ENCODE assay signal across 8 cellular contexts in the genomic region with DNA sequence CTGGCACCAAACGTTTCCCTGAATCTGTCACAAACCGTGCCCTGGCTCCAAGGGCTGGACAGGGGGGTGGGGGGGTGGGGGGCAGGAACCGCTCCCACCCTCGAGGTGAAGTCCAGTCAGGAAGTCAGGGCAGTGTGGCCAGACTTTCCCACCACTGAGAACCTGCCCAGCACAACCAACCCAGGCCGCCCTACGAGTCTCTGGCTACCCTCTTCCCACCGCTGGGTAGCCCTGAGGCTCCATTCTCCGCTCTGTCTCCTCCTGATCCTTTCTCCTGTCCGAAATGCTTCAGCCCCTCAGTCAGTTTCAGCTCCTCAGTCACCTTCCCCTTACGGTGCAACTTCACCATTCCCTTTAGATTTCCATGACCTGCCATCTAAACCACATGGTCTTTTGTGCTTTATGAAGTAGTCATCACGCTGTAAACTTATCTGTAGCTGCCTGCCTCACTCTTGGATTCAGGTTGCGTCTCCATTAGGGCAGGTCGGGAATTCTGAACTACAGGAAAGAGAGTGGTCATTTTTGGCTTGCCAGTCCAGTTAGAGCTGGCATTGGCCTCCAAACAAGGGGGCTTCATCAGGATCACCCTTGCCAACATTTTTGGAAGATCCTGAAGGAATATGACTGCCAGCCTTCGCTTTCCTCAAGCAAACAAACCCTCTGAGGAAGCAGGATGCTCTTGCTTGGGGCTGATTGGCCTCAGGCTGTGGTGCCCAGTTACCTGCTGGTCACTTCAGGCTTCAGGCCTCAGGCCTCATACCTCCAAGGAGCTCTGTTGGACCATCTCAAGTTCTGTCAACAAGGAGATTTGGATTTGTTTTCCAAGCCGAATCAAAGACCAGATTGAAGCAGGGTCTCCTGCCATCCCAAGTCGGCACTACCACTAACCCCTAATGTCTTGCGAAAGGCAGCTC. TPM values are rescaled to one million over a fixed set of nuclear protein-coding genes. Genes with fewer than 3 reads are reported as not detected.
DNase-seq lines count a peak whose midpoint lies in the region; ATAC-seq and TF ChIP-seq lines count a peak whose summit lies in the region.

No MANE protein-coding gene starts in this region.

- H3K36me3 ChIP-seq in muscle layer of colon (ENCODE audit: insufficient read depth, low read length): peaks cover 23% of the 10 kb centered on the region

- CTCF ChIA-PET in AG04450 (lab: Charles Lee): interaction anchor here (0.5 to 1.9 kb wide), 3 partner anchors 125 to 155 kb away, joined by 3 to 7 read pairs (median 4); no protein-coding TSS in a partner anchor

- H3K4me3 Mint-ChIP-seq in IgD-negative memory B cell: peak overlapping the region; percentile 67 to 96 (median 90)
- H3K4me3 Mint-ChIP-seq in central memory CD8-positive, alpha-beta T cell: peak overlapping the region; percentile 92

- DNase-seq in AG04450 (ENCODE audit: low read depth, low spot score) (no peak), glomerular visceral epithelial cell (ENCODE audit: extremely low spot score) (no peak), GM19238 (ENCODE audit: insufficient read length, low spot score) (no peak)
- DNase-seq in central memory CD8-positive, alpha-beta T cell (ENCODE audit: low spot score in 2 of 2): no peak

- peaks cover 40% of the 10 kb centered on the region for H3K27me3 Mint-ChIP-seq in IgD-negative memory B cell
- H3K27me3 Mint-ChIP-seq in central memory CD8-positive, alpha-beta T cell: no peaks in the 10 kb centered on the region

- peaks cover 19 to 44% (median 36%) of the 10 kb centered on the region in 3 donors for H3K4me1 Mint-ChIP-seq in IgD-negative memory B cell
- peaks cover 45% of the 10 kb centered on the region for H3K4me1 Mint-ChIP-seq in central memory CD8-positive, alpha-beta T cell

- peak overlapping the region; percentile 53 to 91 (median 69) for H3K27ac Mint-ChIP-seq in IgD-negative memory B cell
- H3K27ac Mint-ChIP-seq in central memory CD8-positive, alpha-beta T cell (ENCODE audit: low read depth): peak overlapping the region; percentile 97

- H3K4me3 ChIP-seq in AG04450 (ENCODE audit: low read depth, low read length): peak overlapping the region; percentile 98
- peak overlapping the region; percentile 91 to 97 for H3K4me3 ChIP-seq in muscle layer of colon (ENCODE audit: low read depth in 1 of 2, low read length in 2 of 2)

- TF ChIP-seq CTCF in AG04450 (IDR thresholded peaks at IDR 0.05; ENCODE audit: low read depth, low read length): no peak

- ATAC-seq in central memory CD8-positive, alpha-beta T cell (replicated peaks; ENCODE audit: extremely low read depth, poor library complexity, severe bottlenecking): no peak
- ATAC-seq in GM18907 (IDR thresholded peaks at IDR 0.05; ENCODE audit: unreplicated experiment) (no peak), GM21447 (IDR thresholded peaks at IDR 0.05; ENCODE audit: unreplicated experiment) (no peak)

- H3K9ac ChIP-seq in muscle layer of colon (ENCODE audit: low read length): peak overlapping the region; percentile 94

- H3K27ac ChIP-seq in AG04450 (ENCODE audit: low read depth, low read length) (peak overlapping the region; percentile 85), muscle layer of colon (ENCODE audit: low read depth, low read length) (peak overlapping the region; percentile 97)

- POLR2A ChIA-PET in AG04450 (lab: Yijun Ruan, JAX): interaction anchor here (1.0 kb wide), 1 partner anchor 126 kb away, joined by 3 read pairs; no protein-coding TSS in a partner anchor

- peaks cover 0 to 3% (median 2%) of the 10 kb centered on the region in 3 donors for H3K9me3 Mint-ChIP-seq in IgD-negative memory B cell
- H3K9me3 Mint-ChIP-seq in central memory CD8-positive, alpha-beta T cell: no peaks in the 10 kb centered on the region

- no peaks in the 10 kb centered on the region for H3K27me3 ChIP-seq in AG04450 (ENCODE audit: control insufficient read depth, insufficient read depth, low read length)
- H3K27me3 ChIP-seq in muscle layer of colon (ENCODE audit: control insufficient read depth in 1 of 2, insufficient read depth in 2 of 2, low read length in 2 of 2): no peaks in the 10 kb centered on the region

- peaks cover 4% of the 10 kb centered on the region; the same call in 1 of the 2 replicates for H3K9me3 ChIP-seq in AG04450 (ENCODE audit: control insufficient read depth, insufficient read depth, low read length)
- no peaks in the 10 kb centered on the region for H3K9me3 ChIP-seq in muscle layer of colon (ENCODE audit: low read length)

- H3K36me3 Mint-ChIP-seq in IgD-negative memory B cell: no peaks in the 10 kb centered on the region
- H3K36me3 Mint-ChIP-seq in central memory CD8-positive, alpha-beta T cell (ENCODE audit: insufficient read depth): peaks cover 30% of the 10 kb centered on the region

- peaks cover 37% of the 10 kb centered on the region for H3K4me1 ChIP-seq in muscle layer of colon (ENCODE audit: insufficient read depth, low read length)

RNA-seq across cellular contexts. Expression of a gene that starts 0.8 kb away (rescaled TPM):
- 27.8 and 29.4 TPM in 2 replicates for polyA plus RNA-seq in AG04450 (2011; rRNA removed)
- 30.6 and 38.4 TPM in 2 replicates for polyA minus RNA-seq in AG04450 (2011; rRNA and poly(A)+ RNA removed)
- polyA plus RNA-seq in IgD-negative memory B cell: 1.4 TPM

RNA-seq across cellular contexts. Expression of a gene that starts 51.6 kb away (rescaled TPM):
- polyA plus RNA-seq in AG04450 (2011; rRNA removed): 56.7 and 57.3 TPM in 2 replicates
- 55.3 and 57.3 TPM in 2 replicates for polyA minus RNA-seq in AG04450 (2011; rRNA and poly(A)+ RNA removed)
- polyA plus RNA-seq in IgD-negative memory B cell: 32.0 TPM

Comparison
In these comparisons a context has a peak if more than half of its experiments do, and no peak if none do; other contexts are left out.
1. RNA of a gene that starts 0.8 kb away (polyA plus RNA-seq): 27.8 to 29.4 TPM in AG04450; 1.4 TPM in IgD-negative memory B cell (single experiment); every median in the first group is over 10 times any median in the second.